Comparison of ENCODE assay signal across 12 cellular contexts in the genomic region with DNA sequence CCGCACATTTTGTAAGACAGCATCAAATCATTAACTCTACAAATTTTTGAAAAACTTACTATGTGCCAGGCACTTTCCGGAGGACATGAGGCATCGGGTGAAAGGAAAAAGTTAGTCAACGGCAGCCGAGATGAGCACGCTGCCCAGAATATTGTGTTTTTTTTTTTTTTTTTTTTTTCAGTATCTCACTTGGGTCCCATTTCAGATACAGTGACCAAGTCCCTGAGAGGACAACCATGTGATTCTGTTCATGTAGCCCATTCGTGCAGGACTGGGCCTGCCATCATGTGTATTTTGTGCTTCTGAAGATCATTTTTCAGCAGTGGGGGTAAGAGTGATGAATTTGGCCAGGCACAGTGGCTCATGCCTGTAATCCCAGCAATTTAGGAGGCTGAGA. TPM values are rescaled to one million over a fixed set of nuclear protein-coding genes. Genes with fewer than 3 reads are reported as not detected.
A peak's percentile ranks its signal among the peaks of the same experiment; 100 is the strongest.
DNase-seq lines count a peak whose midpoint lies in the region; ATAC-seq and TF ChIP-seq lines count a peak whose summit lies in the region.
"Had no signal": no experiment of that assay in that cellular context is flagged by ENCODE, and none has a peak within 500 bp of the region (broad histone marks: within the 10 kb centered on the region; RNA-seq: fewer than 3 reads in every experiment).

No MANE protein-coding gene starts in this region.

- no peaks in the 10 kb centered on the region for H3K36me3 Mint-ChIP-seq in nephron progenitor cell (ENCODE audit: low read depth)

- WGBS in stomach, 5 donors, result 71 to 80% (median 77%) methylated on average over 7 of the region's 7 CpGs

- intact Hi-C loops in stomach (cut with DNase I; ENCODE audit: low total_unique reads), result no loop called here

- DNase-seq in activated T-cell treated with anti-CD3 and anti-CD28 coated beads for 24 hours (ENCODE audit: low read depth), result peak; percentile 50
- no peak for DNase-seq in activated T-cell treated with anti-CD3 and anti-CD28 coated beads, Interleukin-2, amount 50 U/mL, for 48 hours
- peak; percentile 10 for DNase-seq in activated effector memory CD4-positive, alpha-beta T cell treated with Interleukin-2 at 50 U/mL for 16 hours
- DNase-seq in stomach, result no peak
- no peak for DNase-seq in SK-N-DZ (ENCODE audit: low spot score)
- no peak for DNase-seq in nephron progenitor cell
- DNase-seq: NCI-H1694 treated with DMSO at 0.1 percent for 48 hours had no signal

- H3K4me1 ChIP-seq in stomach, result peaks cover 0 to 9% (median 0%) of the 10 kb centered on the region in 4 donors

- no peaks in the 10 kb centered on the region for H3K9me3 Mint-ChIP-seq in nephron progenitor cell

- H3K9me3 ChIP-seq in stomach, result no peaks in the 10 kb centered on the region

- H3K4me3 ChIP-seq in skin epidermis (peak overlapping the region in 5 of 7 experiments; percentile 15 to 35 (median 25)), stomach (peak overlapping the region in 2 of 4 donors; percentile 18 to 28)

- H3K27ac ChIP-seq in skin epidermis, result peak overlapping the region in 9 of 21 experiments; percentile 15 to 90 (median 75)
- peak overlapping the region in 3 of 5 donors; percentile 38 to 59 (median 46) for H3K27ac ChIP-seq in stomach
- H3K27ac ChIP-seq: epithelial cell of prostate had no signal

- no peaks in the 10 kb centered on the region for H3K4me1 Mint-ChIP-seq in nephron progenitor cell

- H3K27me3 ChIP-seq in stomach, result no peaks in the 10 kb centered on the region

- no peaks in the 10 kb centered on the region for H3K27me3 Mint-ChIP-seq in nephron progenitor cell (ENCODE audit: low read depth, poor library complexity)

- peaks cover 0 to 5% (median 0%) of the 10 kb centered on the region in 4 donors for H3K36me3 ChIP-seq in stomach

- H3K4me3 Mint-ChIP-seq in nephron progenitor cell, result no peak overlapping the region

- no peak for ATAC-seq in GM18858 (IDR thresholded peaks at IDR 0.05; ENCODE audit: unreplicated experiment)

- TF ChIP-seq CTCF in stomach (IDR thresholded peaks at IDR 0.05) (no peak), nephron progenitor cell (IDR thresholded peaks at IDR 0.05) (no peak)

- no peak overlapping the region for H3K27ac Mint-ChIP-seq in nephron progenitor cell

- no peak for TF ChIP-seq POLR2A in stomach (IDR thresholded peaks at IDR 0.05)

- TF ChIP-seq EP300 in stomach (IDR thresholded peaks at IDR 0.05), result no peak

RNA-seq across cellular contexts. Expression of a gene that starts 1.3 kb away (rescaled TPM):
- total RNA-seq in stomach, result 1 to 10 TPM in 3 of 5 donors, not detected in 2; 1.3 to 8.7 (median 1.3) TPM
- 1 to 10 TPM in 1 of 3 donors, under 1 TPM in 2; 0.25 to 2.7 (median 0.56) TPM for polyA plus RNA-seq in stomach
- polyA plus RNA-seq in SK-N-DZ (2014; cell fraction: cytosol; rRNA removed), result 0.66 and 0.96 TPM in 2 replicates
- 0.11 and 0.74 TPM in 2 replicates for polyA plus RNA-seq in SK-N-DZ (2014; cell fraction: nucleus; rRNA removed)
- total RNA-seq: A673, myocyte had no signal

RNA-seq across cellular contexts. Expression of a gene that starts 39.1 kb away (rescaled TPM):
- total RNA-seq in stomach, result 100 to 1,000 TPM in 2 of 5 donors, 10 to 100 TPM in 3; 35.0 to 136 (median 96.4) TPM
- 100 to 1,000 TPM in 1 of 3 donors, 10 to 100 TPM in 2; 76.8 to 113 (median 84.6) TPM for polyA plus RNA-seq in stomach
- 235 and 276 TPM in 2 replicates for polyA plus RNA-seq in SK-N-DZ (2014; cell fraction: cytosol; rRNA removed)
- 196 and 215 TPM in 2 replicates for polyA plus RNA-seq in SK-N-DZ (2014; cell fraction: nucleus; rRNA removed)

Comparison
In these comparisons a context has a peak if more than half of its experiments do, and no peak if none do; other contexts are left out.
1. DNase-seq: peak in activated T-cell treated with anti-CD3 and anti-CD28 coated beads for 24 hours (single experiment) and activated effector memory CD4-positive, alpha-beta T cell treated with Interleukin-2 at 50 U/mL for 16 hours (single experiment); none in activated T-cell treated with anti-CD3 and anti-CD28 coated beads, Interleukin-2, amount 50 U/mL, for 48 hours (0 of 2), stomach (single experiment), SK-N-DZ (single experiment) and nephron progenitor cell (single experiment).